12 cellular contexts compared by ENCODE assay signal in genomic region chr3:16174976-16175901, GRCh38. TPM values are rescaled to one million over a fixed set of nuclear protein-coding genes. Genes with fewer than 3 reads are reported as not detected.
DNase-seq lines count a peak whose midpoint lies in the region; ATAC-seq and TF ChIP-seq lines count a peak whose summit lies in the region.
"Had no signal": no experiment of that assay in that cellular context is flagged by ENCODE, and none has a peak within 500 bp of the region (broad histone marks: within the 10 kb centered on the region; RNA-seq: fewer than 3 reads in every experiment).

No MANE protein-coding gene starts in this region.

- no peak overlapping the region for H3K4me3 Mint-ChIP-seq in T-cell

- no peaks in the 10 kb centered on the region for H3K36me3 Mint-ChIP-seq in T-cell

- TF ChIP-seq CTCF in breast epithelium (IDR thresholded peaks at IDR 0.05), result no peak
- no peak for TF ChIP-seq CTCF in right lobe of liver (IDR thresholded peaks at IDR 0.05)
- no peak for TF ChIP-seq CTCF in stomach (IDR thresholded peaks at IDR 0.05)

- H3K4me3 ChIP-seq in breast epithelium, result peak overlapping the region; percentile 43 to 71 (median 69)
- H3K4me3 ChIP-seq in right lobe of liver, result peak overlapping the region in 2 of 3 donors; percentile 7 to 18
- peak overlapping the region; percentile 33 to 55 (median 40) for H3K4me3 ChIP-seq in stomach
- H3K4me3 ChIP-seq: BLaER1 had no signal

- H3K27ac Mint-ChIP-seq in T-cell, result no peak overlapping the region

- H3K27me3 ChIP-seq in breast epithelium (no peaks in the 10 kb centered on the region), right lobe of liver (no peaks in the 10 kb centered on the region), stomach (no peaks in the 10 kb centered on the region)
- H3K27me3 ChIP-seq: BLaER1 had no signal

- intact Hi-C loops in breast epithelium (cut with DNase I; ENCODE audit: low total_unique reads), result loop anchor here (5.0 kb wide), 1 partner anchor 113 kb away; no protein-coding TSS in a partner anchor
- intact Hi-C loops in right lobe of liver (cut with DNase I), result loop anchor here in 1 of 2 donors (5.0 kb wide), 1 partner anchor 123 kb away; no protein-coding TSS in a partner anchor
- intact Hi-C loops in stomach (cut with DNase I; ENCODE audit: low total_unique reads), result loop anchor here (5.0 kb wide), 1 partner anchor 128 kb away; no protein-coding TSS in a partner anchor

- CTCF ChIA-PET in T-cell (lab: Charles Lee), result interaction anchor here in 1 of 2 donors (0.5 kb wide), 1 partner anchor 363 kb away, joined by 4 read pairs; no protein-coding TSS in a partner anchor

- no peak for TF ChIP-seq EP300 in stomach (IDR thresholded peaks at IDR 0.05)

- TF ChIP-seq POLR2A in breast epithelium (IDR thresholded peaks at IDR 0.05), result no peak
- no peak for TF ChIP-seq POLR2A in right lobe of liver (IDR thresholded peaks at IDR 0.05)
- no peak for TF ChIP-seq POLR2A in stomach (IDR thresholded peaks at IDR 0.05)

- H3K9me3 ChIP-seq in breast epithelium (no peaks in the 10 kb centered on the region), right lobe of liver (no peaks in the 10 kb centered on the region), stomach (no peaks in the 10 kb centered on the region)

- H3K4me1 Mint-ChIP-seq in T-cell, result peaks cover 4 to 8% (median 5%) of the 10 kb centered on the region in 3 donors

- DNase-seq in ELF-1 (ENCODE audit: low read depth, low spot score) (peak; percentile 17), breast epithelium (ENCODE audit: low spot score in 2 of 2) (no peak), right lobe of liver (no peak), stomach (no peak), HK-2 (ENCODE audit: unreplicated experiment) (no peak), T1000 (lab: John Stamatoyannopoulos, UW) (no peak), NCI-H2171 (lab: John Stamatoyannopoulos, UW) (no peak), T-cell (no peak)
- DNase-seq: NCI-H510A had no signal

- peaks cover 5 to 9% of the 10 kb centered on the region in 2 donors for H3K4me1 ChIP-seq in breast epithelium
- peaks cover 0 to 4% (median 0%) of the 10 kb centered on the region in 4 donors for H3K4me1 ChIP-seq in right lobe of liver
- peaks cover 5 to 36% (median 20%) of the 10 kb centered on the region in 4 donors for H3K4me1 ChIP-seq in stomach

- H3K36me3 ChIP-seq in breast epithelium (no peaks in the 10 kb centered on the region), right lobe of liver (no peaks in the 10 kb centered on the region), stomach (no peaks in the 10 kb centered on the region)
- H3K36me3 ChIP-seq: BLaER1 had no signal

- ATAC-seq in right lobe of liver (no peak), T-cell (replicated peaks in 1 of 4) (no peak)

- 58% methylated on average over 5 of the region's 19 CpGs for WGBS in right lobe of liver (ENCODE audit: insufficient coverage, low coverage, low lambda C conversion rate, missing lambda C conversion rate)
- WGBS in stomach, 5 donors, result 70 to 81% (median 74%) methylated on average over 12 to 19 of the region's 19 CpGs

- POLR2A ChIA-PET in T-cell (lab: Charles Lee), result no interaction called here

- H3K27me3 Mint-ChIP-seq in T-cell, result peaks cover 18 to 23% of the 10 kb centered on the region in 2 donors

- peak overlapping the region; percentile 56 to 84 for H3K27ac ChIP-seq in breast epithelium
- peak overlapping the region in 2 of 3 donors; percentile 21 to 51 for H3K27ac ChIP-seq in right lobe of liver
- H3K27ac ChIP-seq in stomach, result peak overlapping the region; percentile 9 to 70 (median 64)
- H3K27ac ChIP-seq: BLaER1, HL-60, VCaP had no signal

- H3K9me3 Mint-ChIP-seq in T-cell, result no peaks in the 10 kb centered on the region

RNA-seq across cellular contexts. Expression of gene GALNT15, which starts 0.8 kb away (rescaled TPM):
- total RNA-seq in breast epithelium (100 to 1,000 TPM in 2 of 3 donors, 10 to 100 TPM in 1; 68.5 to 492 (median 215) TPM), right lobe of liver (1 to 10 TPM; 2.0 to 9.2 (median 4.0) TPM), stomach (100 to 1,000 TPM in 1 of 5 donors, 10 to 100 TPM in 4; 16.5 to 133 (median 58.3) TPM), T-cell (under 1 TPM in 1 of 5 donors, not detected in 4; 0.06 TPM)
- 1 to 10 TPM; 4.2 to 5.7 (median 4.6) TPM for polyA plus RNA-seq in stomach

Comparison
In these comparisons a context has a peak if more than half of its experiments do, and no peak if none do; other contexts are left out.
1. H3K4me3 ChIP-seq: peak in every context shown above with its lines; median percentile 69 in breast epithelium; 40 in stomach; 12 in right lobe of liver.